In genomic region chr7:142488842-142489241, GRCh38 we compare ENCODE assay signal across 19 cellular contexts.
DNase-seq lines count a peak whose midpoint lies in the region; ATAC-seq and TF ChIP-seq lines count a peak whose summit lies in the region.
"Had no signal": no experiment of that assay in that cellular context is flagged by ENCODE, and none has a peak within 500 bp of the region (broad histone marks: within the 10 kb centered on the region; RNA-seq: fewer than 3 reads in every experiment).

No MANE protein-coding gene starts in this region.

- H3K27me3 ChIP-seq in mammary epithelial cell (ENCODE audit: insufficient read depth, low read length) (no peaks in the 10 kb centered on the region), breast epithelium (no peaks in the 10 kb centered on the region), thyroid gland (no peaks in the 10 kb centered on the region)

- H3K36me3 Mint-ChIP-seq in dendritic cell treated with granulocyte-macrophage colony-stimulating factor and Interleukin-4, amounts not matched to agents 40 ng/mL and 50 ng/mL, for 4 days (ENCODE audit: low read depth) = no peaks in the 10 kb centered on the region
- H3K36me3 Mint-ChIP-seq: CD14-positive monocyte had no signal

- H3K9me3 ChIP-seq in mammary epithelial cell (replicated peaks; ENCODE audit: insufficient read depth, low read length) = no peaks in the 10 kb centered on the region
- no peaks in the 10 kb centered on the region for H3K9me3 ChIP-seq in breast epithelium
- no peaks in the 10 kb centered on the region for H3K9me3 ChIP-seq in thyroid gland
- H3K9me3 ChIP-seq: A549, HAP-1 had no signal

- dilution Hi-C loops in mammary epithelial cell (cut with HindIII; ENCODE audit: low sequenced_read_pairs) = no loop called here

- H3K4me1 Mint-ChIP-seq in dendritic cell treated with granulocyte-macrophage colony-stimulating factor and Interleukin-4, amounts not matched to agents 40 ng/mL and 50 ng/mL, for 4 days (ENCODE audit: low read depth) = peaks cover 41% of the 10 kb centered on the region

- no TSS peak for BruUV-seq in mammary epithelial cell (replicated peaks; lab: Mats Ljungman, UMichigan)

- CTCF ChIA-PET in mammary epithelial cell (lab: Charles Lee; ENCODE audit: low non-redundant PET) = interaction anchor here (0.6 kb wide), 1 partner anchor 115 kb away, joined by 4 read pairs; no protein-coding TSS in a partner anchor

- H3K4me2 ChIP-seq in mammary epithelial cell (ENCODE audit: insufficient read depth, low read depth, low read length) = no peak overlapping the region
- H3K4me2 ChIP-seq: A549 had no signal

- TF ChIP-seq POLR2A in breast epithelium (IDR thresholded peaks at IDR 0.05) = no peak
- no peak for TF ChIP-seq POLR2A in thyroid gland (IDR thresholded peaks at IDR 0.05)

- 76% methylated on average over 7 of the region's 7 CpGs for WGBS in mammary epithelial cell (ENCODE audit: low coverage, missing lambda C conversion rate)
- WGBS in thyroid gland, 2 donors = 80 to 90% methylated on average over 7 of the region's 7 CpGs

- no peaks in the 10 kb centered on the region for H4K20me1 ChIP-seq in mammary epithelial cell (ENCODE audit: insufficient read depth, low read length)

- H3K27me3 Mint-ChIP-seq in dendritic cell treated with granulocyte-macrophage colony-stimulating factor and Interleukin-4, amounts not matched to agents 40 ng/mL and 50 ng/mL, for 4 days = peaks cover 4% of the 10 kb centered on the region

- intact Hi-C loops in mammary epithelial cell (cut with micrococcal nuclease) (no loop called here), breast epithelium (cut with DNase I; ENCODE audit: low total_unique reads) (no loop called here), left colon (cut with DNase I, micrococcal nuclease) (no loop called here), thyroid gland (cut with DNase I) (no loop called here)
- intact Hi-C loops in dendritic cell treated with granulocyte-macrophage colony-stimulating factor and Interleukin-4, amounts not matched to agents 40 ng/mL and 50 ng/mL, for 4 days (cut with micrococcal nuclease) = loop anchor here (10.0 kb wide), 1 partner anchor 54 kb away; no protein-coding TSS in a partner anchor

- H3K9me3 Mint-ChIP-seq in dendritic cell treated with granulocyte-macrophage colony-stimulating factor and Interleukin-4, amounts not matched to agents 40 ng/mL and 50 ng/mL, for 4 days = no peaks in the 10 kb centered on the region
- H3K9me3 Mint-ChIP-seq: CD14-positive monocyte had no signal

- no peak overlapping the region for H3K9ac ChIP-seq in mammary epithelial cell (ENCODE audit: insufficient read depth, low read length)

- H2AFZ ChIP-seq in mammary epithelial cell (ENCODE audit: low read depth, low read length) = no peak overlapping the region

- DNase-seq in mammary epithelial cell (peak; percentile 25), breast epithelium (ENCODE audit: low spot score in 2 of 2) (no peak), left colon (no peak), thyroid gland (peak; percentile 35 to 46), T1000 (lab: John Stamatoyannopoulos, UW) (no peak)
- DNase-seq: Calu3, DMS53, NCI-H1417 treated with DMSO at 0.1 percent for 48 hours, NCI-H1930, NCI-H510A treated with DMSO at 0.1 percent for 48 hours had no signal

- peak; percentile 84 for ATAC-seq in left colon
- ATAC-seq in HG03159 (IDR thresholded peaks at IDR 0.05; ENCODE audit: unreplicated experiment) = no peak
- ATAC-seq in GM18909 (IDR thresholded peaks at IDR 0.05; ENCODE audit: poor library complexity, unreplicated experiment) = no peak
- ATAC-seq: A549, Panc1, Right ventricle myocardium inferior had no signal

- in situ Hi-C loops in mammary epithelial cell (cut with MboI; ENCODE audit: low sequenced_read_pairs in 2 of 2) = loop anchor here in 1 of 2 donors (10.0 kb wide), 1 partner anchor 134 kb away; no protein-coding TSS in a partner anchor

- no peaks in the 10 kb centered on the region for H3K36me3 ChIP-seq in mammary epithelial cell (ENCODE audit: insufficient read depth, low read length)
- no peaks in the 10 kb centered on the region for H3K36me3 ChIP-seq in breast epithelium
- no peaks in the 10 kb centered on the region for H3K36me3 ChIP-seq in thyroid gland
- H3K36me3 ChIP-seq: HAP-1 had no signal

- TF ChIP-seq CTCF in mammary epithelial cell (conservative IDR thresholded peaks at IDR 0.05 in 1 of 2, IDR thresholded peaks at IDR 0.05 in 1 of 2; ENCODE audit: extremely low read depth in 1 of 2, insufficient read depth in 1 of 2, low read depth in 1 of 2, low read length in 2 of 2) (no peak), breast epithelium (IDR thresholded peaks at IDR 0.05) (no peak), thyroid gland (IDR thresholded peaks at IDR 0.05) (no peak)

- no peaks in the 10 kb centered on the region for H3K79me2 ChIP-seq in mammary epithelial cell (ENCODE audit: insufficient read depth, low read length)

- H3K27ac ChIP-seq in mammary epithelial cell (ENCODE audit: insufficient read depth, low read depth, low read length) (no peak overlapping the region), breast epithelium (no peak overlapping the region), thyroid gland (peak overlapping the region in 1 of 3 donors; percentile 64)
- H3K27ac ChIP-seq: A549, SK-N-MC had no signal

- peak overlapping the region; percentile 69 for H3K27ac Mint-ChIP-seq in dendritic cell treated with granulocyte-macrophage colony-stimulating factor and Interleukin-4, amounts not matched to agents 40 ng/mL and 50 ng/mL, for 4 days
- H3K27ac Mint-ChIP-seq: CD14-positive monocyte had no signal

- H3K4me1 ChIP-seq in mammary epithelial cell (ENCODE audit: insufficient read depth, low read length) (no peaks in the 10 kb centered on the region), breast epithelium (no peaks in the 10 kb centered on the region), thyroid gland (peaks cover 0 to 28% of the 10 kb centered on the region in 2 donors)
- H3K4me1 ChIP-seq: A549, HAP-1 had no signal

- H3K4me3 Mint-ChIP-seq in dendritic cell treated with granulocyte-macrophage colony-stimulating factor and Interleukin-4, amounts not matched to agents 40 ng/mL and 50 ng/mL, for 4 days = no peak overlapping the region
- H3K4me3 Mint-ChIP-seq: CD14-positive monocyte had no signal

- H3K4me3 ChIP-seq in mammary epithelial cell (replicated peaks in 1 of 3; ENCODE audit: insufficient read depth in 1 of 3, low read depth in 2 of 3, low read length in 3 of 3) = no peak overlapping the region
- no peak overlapping the region for H3K4me3 ChIP-seq in breast epithelium
- H3K4me3 ChIP-seq in thyroid gland (replicated peaks in 1 of 3) = no peak overlapping the region
- H3K4me3 ChIP-seq: A549, HAP-1, SK-N-MC had no signal

Comparison
In these comparisons a context has a peak if more than half of its experiments do, and no peak if none do; other contexts are left out.
1. DNase-seq: peak in mammary epithelial cell (single experiment) and thyroid gland (2 of 2); none in breast epithelium (0 of 2), left colon (0 of 2) and T1000 (single experiment).